In the genomic region with DNA sequence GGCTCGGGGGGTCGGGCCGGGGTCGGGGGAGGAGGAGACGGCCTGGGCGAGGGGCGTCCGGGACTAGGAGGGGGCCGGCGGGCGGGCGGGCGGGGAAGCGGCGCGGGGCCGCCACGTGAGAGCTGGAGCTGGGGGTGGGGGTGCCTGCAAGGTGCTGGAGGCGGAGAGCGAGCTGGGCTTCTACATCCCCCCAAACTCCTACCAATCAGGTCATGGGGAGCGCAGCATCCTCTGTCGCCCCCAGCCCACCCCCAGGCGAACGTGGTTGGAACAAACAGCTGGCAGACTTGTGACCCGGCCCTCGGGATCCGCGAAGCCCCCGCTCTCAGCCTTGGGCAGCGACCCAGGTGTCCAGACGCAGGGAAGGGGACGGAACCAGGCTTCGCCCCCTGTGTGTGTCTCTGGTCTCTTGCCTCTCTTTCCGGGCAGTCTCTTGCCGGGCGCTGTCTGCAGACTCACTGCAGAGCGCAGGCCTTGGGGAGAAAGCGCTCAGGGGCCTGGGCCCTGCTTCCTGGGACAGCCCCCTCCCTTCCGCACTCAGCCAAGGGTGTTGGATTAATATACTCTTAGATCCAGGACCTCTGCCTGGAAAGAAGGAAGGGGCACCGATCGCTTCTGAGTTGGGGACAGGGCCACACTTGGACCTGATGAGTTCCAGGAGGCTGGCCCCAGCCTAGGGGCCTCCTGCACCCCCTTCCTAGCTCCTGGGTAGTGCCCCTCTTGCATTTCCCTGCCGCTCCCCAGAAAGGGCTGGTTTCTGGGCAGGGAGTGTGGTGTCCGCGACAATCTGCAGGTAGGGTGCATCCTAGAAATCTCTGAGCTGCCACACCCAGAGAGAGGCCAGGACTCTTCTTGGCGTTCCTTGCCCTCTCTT, we compare ENCODE assay signal across 8 cellular contexts. TPM values are rescaled to one million over a fixed set of nuclear protein-coding genes. Genes with fewer than 3 reads are reported as not detected.
DNase-seq lines count a peak whose midpoint lies in the region; ATAC-seq and TF ChIP-seq lines count a peak whose summit lies in the region.

No MANE protein-coding gene starts in this region.

- peaks cover 6% of the 10 kb centered on the region for H3K4me1 ChIP-seq in psoas muscle

- no peaks in the 10 kb centered on the region for H4K20me1 ChIP-seq in SU-DHL-6 (ENCODE audit: low read depth, low read length)

- peak; percentile 32 for ATAC-seq in Right ventricle myocardium superior (ENCODE audit: poor library complexity)
- ATAC-seq in psoas muscle: peak; percentile 37 to 46 (median 46)
- no peak for ATAC-seq in HG03432 (IDR thresholded peaks at IDR 0.05; ENCODE audit: unreplicated experiment)

- peak overlapping the region; percentile 44; the same call in 1 of the 2 replicates for H3K9ac ChIP-seq in SU-DHL-6 (ENCODE audit: low read length)

- intact Hi-C loops in Right ventricle myocardium superior (cut with DNase I): no loop called here
- intact Hi-C loops in psoas muscle (cut with DNase I): no loop called here

- H3K27ac ChIP-seq in SU-DHL-6 (ENCODE audit: low read depth, low read length) (no peak overlapping the region), psoas muscle (peak overlapping the region; percentile 47)

- TF ChIP-seq CTCF in SU-DHL-6 (IDR thresholded peaks at IDR 0.05; ENCODE audit: insufficient read depth, low read length, poor library complexity, severe bottlenecking) (no peak), psoas muscle (IDR thresholded peaks at IDR 0.05) (no peak)

- 13 to 31% (median 22%) methylated on average over 23 to 43 of the region's 45 CpGs for WGBS in psoas muscle, 3 donors

- H3K36me3 ChIP-seq in SU-DHL-6 (ENCODE audit: low read length) (no peaks in the 10 kb centered on the region), psoas muscle (ENCODE audit: insufficient read depth in 1 of 2, low read depth in 1 of 2) (no peaks in the 10 kb centered on the region)

- DNase-seq in D341Med (ENCODE audit: low spot score) (peak; percentile 85), Right ventricle myocardium superior (no peak), psoas muscle (no peak), DMS53 treated with DMSO at 0.1 percent for 48 hours (lab: John Stamatoyannopoulos, UW; ENCODE audit: unreplicated experiment) (no peak), NCI-H2227 (lab: John Stamatoyannopoulos, UW; ENCODE audit: unreplicated experiment) (no peak), SIG-M5 treated with dmso at 0.1 percent for 504 hours (lab: John Stamatoyannopoulos, UW; ENCODE audit: unreplicated experiment) (no peak)

- H3K4me3 ChIP-seq in SU-DHL-6 (ENCODE audit: insufficient read depth, low read length, poor library complexity, severe bottlenecking) (peak overlapping the region; percentile 54), psoas muscle (peak overlapping the region; percentile 68)

- H3K9me3 ChIP-seq in SU-DHL-6 (ENCODE audit: insufficient read depth, low read length) (no peaks in the 10 kb centered on the region), psoas muscle (no peaks in the 10 kb centered on the region)

- H3K27me3 ChIP-seq in SU-DHL-6 (ENCODE audit: low read length): no peaks in the 10 kb centered on the region
- no peaks in the 10 kb centered on the region for H3K27me3 ChIP-seq in psoas muscle (ENCODE audit: insufficient read depth in 3 of 3, low read length in 2 of 3)

- no peaks in the 10 kb centered on the region for H3K79me2 ChIP-seq in SU-DHL-6 (ENCODE audit: insufficient read depth, low read length)

- no peaks in the 10 kb centered on the region for H3F3A ChIP-seq in SU-DHL-6 (ENCODE audit: insufficient read depth)

- H3K4me2 ChIP-seq in SU-DHL-6 (ENCODE audit: low read depth, low read length, poor library complexity, severe bottlenecking): peak overlapping the region; percentile 44

- no peaks in the 10 kb centered on the region for H3K9me2 ChIP-seq in SU-DHL-6 (replicated peaks; ENCODE audit: insufficient read depth, low read length)

- H2AFZ ChIP-seq in SU-DHL-6 (ENCODE audit: low read depth, low read length, severe bottlenecking): no peak overlapping the region

RNA-seq across cellular contexts. Expression of a gene that starts 0.7 kb away (rescaled TPM):
- total RNA-seq in Right ventricle myocardium superior: 22.3 TPM
- total RNA-seq in psoas muscle: 10 to 100 TPM in 1 of 4 donors, 1 to 10 TPM in 3; 5.3 to 10.1 (median 6.9) TPM
- polyA plus RNA-seq in psoas muscle: 10 to 100 TPM in 1 of 3 donors, 1 to 10 TPM in 2; 3.4 to 10.7 (median 6.6) TPM

RNA-seq across cellular contexts. Expression of a gene that starts 20.9 kb away (rescaled TPM):
- 0.11 TPM for total RNA-seq in Right ventricle myocardium superior
- total RNA-seq in psoas muscle: under 1 TPM in 3 of 4 donors, not detected in 1; 0.09 to 0.27 (median 0.10) TPM
- polyA plus RNA-seq in psoas muscle: under 1 TPM; 0.04 to 0.19 (median 0.15) TPM

RNA-seq across cellular contexts. Expression of a gene that starts 28.5 kb away (rescaled TPM):
- total RNA-seq in Right ventricle myocardium superior: not detected
- not detected for total RNA-seq in psoas muscle
- under 1 TPM in 1 of 3 donors, not detected in 2; 0.08 TPM for polyA plus RNA-seq in psoas muscle
